In the genomic region with DNA sequence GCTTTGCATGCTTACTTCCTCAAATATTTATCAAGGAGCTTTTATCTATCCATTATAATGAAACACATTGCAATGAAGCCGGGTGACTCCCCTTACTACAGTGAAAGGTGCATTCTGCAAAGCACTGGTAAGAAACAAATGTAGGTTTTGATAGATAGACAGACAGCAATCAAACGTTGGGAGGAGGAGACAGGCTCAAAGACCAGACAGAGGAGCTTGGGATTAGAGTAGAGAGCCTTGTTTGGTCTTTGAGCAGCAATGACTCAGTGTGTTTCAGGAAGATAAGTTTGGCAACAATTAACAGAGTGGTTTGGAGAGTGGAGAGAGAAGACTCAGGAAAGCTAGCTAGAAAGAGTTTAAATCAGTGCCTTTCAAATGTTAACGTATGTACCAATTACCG, we compare ENCODE assay signal across 18 cellular contexts.
DNase-seq lines count a peak whose midpoint lies in the region; ATAC-seq and TF ChIP-seq lines count a peak whose summit lies in the region.
"Had no signal": no experiment of that assay in that cellular context is flagged by ENCODE, and none has a peak within 500 bp of the region (broad histone marks: within the 10 kb centered on the region; RNA-seq: fewer than 3 reads in every experiment).

No MANE protein-coding gene starts in this region.

- peak overlapping the region; percentile 36 for H3K4me3 Mint-ChIP-seq in Caco-2 (ENCODE audit: unreplicated experiment)
- H3K4me3 Mint-ChIP-seq: CD4-positive, alpha-beta memory T cell; IgD-negative memory B cell had no signal

- H3K4me2 ChIP-seq in hepatocyte: peak overlapping the region; percentile 16

- no peaks in the 10 kb centered on the region for H3K36me3 Mint-ChIP-seq in Caco-2 (ENCODE audit: insufficient read depth, unreplicated experiment)
- no peaks in the 10 kb centered on the region for H3K36me3 Mint-ChIP-seq in activated naive CD4-positive, alpha-beta T cell treated with anti-CD3 and anti-CD28 coated beads, Interleukin-2, amount 50 U/mL, for 72 hours
- H3K36me3 Mint-ChIP-seq: CD4-positive, alpha-beta memory T cell; IgD-negative memory B cell had no signal

- H2AFZ ChIP-seq in hepatocyte: no peak overlapping the region

- H3K27ac ChIP-seq in adipose tissue (ENCODE audit: low read depth, low read length): peak overlapping the region; percentile 6
- H3K27ac ChIP-seq in hepatocyte: no peak overlapping the region

- H3K27me3 Mint-ChIP-seq in Caco-2 (ENCODE audit: insufficient read depth, unreplicated experiment): no peaks in the 10 kb centered on the region
- H3K27me3 Mint-ChIP-seq: IgD-negative memory B cell had no signal

- DNase-seq in Caco-2 (peak in 1 of 2 experiments; percentile 35), MV-4-11 (lab: John Stamatoyannopoulos, UW) (peak; percentile 9), hepatocyte (ENCODE audit: low spot score) (peak; percentile 19), T-helper 1 cell (no peak)
- no peak for DNase-seq in activated naive CD4-positive, alpha-beta T cell treated with anti-CD3 and anti-CD28 coated beads, Interleukin-2, amount 50 U/mL, for 72 hours (ENCODE audit: low spot score in 2 of 2)
- DNase-seq: ACHN; CD4-positive, alpha-beta memory T cell; DND-41; H7; NCI-H1105 treated with DMSO at 0.1 percent for 48 hours; NCI-H2029; NCI-H2171 treated with DMSO at 0.1 percent for 48 hours; NCI-H82; SHP77 treated with DMSO at 0.1 percent for 48 hours had no signal

- H3K27me3 ChIP-seq in Caco-2 (replicated peaks; ENCODE audit: control insufficient read depth, insufficient read depth, low read length) (no peaks in the 10 kb centered on the region), hepatocyte (no peaks in the 10 kb centered on the region)

- intact Hi-C loops in Caco-2 (cut with micrococcal nuclease; ENCODE audit: unreplicated experiment): no loop called here

- POLR2A ChIA-PET in Caco-2 (lab: Charles Lee): no interaction called here

- H3K9me2 ChIP-seq in hepatocyte (replicated peaks; ENCODE audit: insufficient read depth): no peaks in the 10 kb centered on the region

- CTCF ChIA-PET in Caco-2 (lab: Charles Lee): no interaction called here

- H3K4me1 ChIP-seq in Caco-2 (no peaks in the 10 kb centered on the region), hepatocyte (ENCODE audit: insufficient read depth) (no peaks in the 10 kb centered on the region)

- H3K9me3 ChIP-seq in Caco-2 (no peaks in the 10 kb centered on the region), hepatocyte (ENCODE audit: low read depth) (no peaks in the 10 kb centered on the region)

- H3K9me3 Mint-ChIP-seq in Caco-2 (ENCODE audit: unreplicated experiment): no peaks in the 10 kb centered on the region
- H3K9me3 Mint-ChIP-seq in activated naive CD4-positive, alpha-beta T cell treated with anti-CD3 and anti-CD28 coated beads, Interleukin-2, amount 50 U/mL, for 72 hours: no peaks in the 10 kb centered on the region

- TF ChIP-seq CTCF in Caco-2 (IDR thresholded peaks at IDR 0.05; ENCODE audit: insufficient read depth in 1 of 2, low read depth in 1 of 2, low read length in 1 of 2, severe bottlenecking in 1 of 2, unreplicated experiment in 1 of 2) (no peak), hepatocyte (IDR thresholded peaks at IDR 0.05; ENCODE audit: poor library complexity) (no peak)

- H3K79me2 ChIP-seq in hepatocyte: no peaks in the 10 kb centered on the region

- peaks cover 7% of the 10 kb centered on the region for H3K4me1 Mint-ChIP-seq in Caco-2 (ENCODE audit: low read depth, unreplicated experiment)
- H3K4me1 Mint-ChIP-seq: IgD-negative memory B cell had no signal

- no peak overlapping the region for H3K27ac Mint-ChIP-seq in Caco-2 (ENCODE audit: unreplicated experiment)
- no peak overlapping the region for H3K27ac Mint-ChIP-seq in activated naive CD4-positive, alpha-beta T cell treated with anti-CD3 and anti-CD28 coated beads, Interleukin-2, amount 50 U/mL, for 72 hours
- H3K27ac Mint-ChIP-seq: CD4-positive, alpha-beta memory T cell; IgD-negative memory B cell had no signal

- no TSS peak for BruUV-seq in Caco-2 (replicated peaks; lab: Mats Ljungman, UMichigan)

- H3K4me3 ChIP-seq in Caco-2 (ENCODE audit: low read depth, low read length) (no peak overlapping the region), hepatocyte (no peak overlapping the region)

- 40 to 61% (median 60%) methylated on average over 4 of the region's 4 CpGs for WGBS in adipose tissue, 3 donors
- 20% methylated on average over 4 of the region's 4 CpGs for WGBS in hepatocyte (ENCODE audit: low lambda C conversion rate, missing lambda C conversion rate)

- no peak for ATAC-seq in activated naive CD4-positive, alpha-beta T cell treated with anti-CD3 and anti-CD28 coated beads, Interleukin-2, amount 50 U/mL, for 72 hours
- ATAC-seq in GM18909 (IDR thresholded peaks at IDR 0.05; ENCODE audit: poor library complexity, unreplicated experiment) (no peak), HG02610 (IDR thresholded peaks at IDR 0.05; ENCODE audit: unreplicated experiment) (no peak)

- H4K20me1 ChIP-seq in hepatocyte (ENCODE audit: insufficient read depth, poor library complexity, severe bottlenecking): no peaks in the 10 kb centered on the region

- H3K36me3 ChIP-seq in Caco-2 (ENCODE audit: control insufficient read depth, insufficient read depth, low read length): no peaks in the 10 kb centered on the region
- H3K36me3 ChIP-seq in hepatocyte (replicated peaks; ENCODE audit: insufficient read depth, low read depth): no peaks in the 10 kb centered on the region

Comparison
In these comparisons a context has a peak if more than half of its experiments do, and no peak if none do; other contexts are left out.
1. DNase-seq: peak in MV-4-11 (single experiment) and hepatocyte (single experiment); none in activated naive CD4-positive, alpha-beta T cell treated with anti-CD3 and anti-CD28 coated beads, Interleukin-2, amount 50 U/mL, for 72 hours (0 of 2) and T-helper 1 cell (0 of 5).